Comparison of ENCODE assay signal across 19 cellular contexts in genomic region chr16:69411064-69411985, GRCh38. TPM values are rescaled to one million over a fixed set of nuclear protein-coding genes. Genes with fewer than 3 reads are reported as not detected.
DNase-seq lines count a peak whose midpoint lies in the region; ATAC-seq and TF ChIP-seq lines count a peak whose summit lies in the region.
"Had no signal": no experiment of that assay in that cellular context is flagged by ENCODE, and none has a peak within 500 bp of the region (broad histone marks: within the 10 kb centered on the region; RNA-seq: fewer than 3 reads in every experiment).

No MANE protein-coding gene starts in this region.

- no peaks in the 10 kb centered on the region for H3K36me3 Mint-ChIP-seq in activated T-cell treated with anti-CD3 and anti-CD28 coated beads, Interleukin-2, amount 50 U/mL, for 24 hours (ENCODE audit: low read depth)
- peaks cover 2% of the 10 kb centered on the region for H3K36me3 Mint-ChIP-seq in activated naive CD8-positive, alpha-beta T cell treated with anti-CD3 and anti-CD28 coated beads, Interleukin-2, amount 10 ng/mL, durations not matched to agents 7 days and 5 days
- H3K36me3 Mint-ChIP-seq in stimulated activated effector memory CD8-positive, alpha-beta T cell treated with anti-CD3 and anti-CD28 coated beads, Interleukin-12 subunit alpha, Interleukin-12 subunit beta, amount 100 ng/mL, for 72 hours = no peaks in the 10 kb centered on the region
- H3K36me3 Mint-ChIP-seq: CD8-positive, alpha-beta memory T cell had no signal

- H3K27me3 ChIP-seq in PC-9 (ENCODE audit: insufficient read depth, low read depth) = no peaks in the 10 kb centered on the region
- H3K27me3 ChIP-seq: cardiac muscle cell, esophagus muscularis mucosa had no signal

- BruUV-seq in PC-9 (replicated peaks; lab: Mats Ljungman, UMichigan) = no TSS peak

- no peaks in the 10 kb centered on the region for H3K9me3 Mint-ChIP-seq in activated T-cell treated with anti-CD3 and anti-CD28 coated beads, Interleukin-2, amount 50 U/mL, for 24 hours
- H3K9me3 Mint-ChIP-seq in activated naive CD8-positive, alpha-beta T cell treated with anti-CD3 and anti-CD28 coated beads, Interleukin-2, amount 10 ng/mL, durations not matched to agents 7 days and 5 days = no peaks in the 10 kb centered on the region
- no peaks in the 10 kb centered on the region for H3K9me3 Mint-ChIP-seq in stimulated activated effector memory CD8-positive, alpha-beta T cell treated with anti-CD3 and anti-CD28 coated beads, Interleukin-12 subunit alpha, Interleukin-12 subunit beta, amount 100 ng/mL, for 72 hours
- H3K9me3 Mint-ChIP-seq: CD8-positive, alpha-beta memory T cell had no signal

- intact Hi-C loops in PC-9 (cut with micrococcal nuclease; ENCODE audit: unreplicated experiment) = no loop called here

- peak overlapping the region; percentile 37 for H3K27ac Mint-ChIP-seq in activated T-cell treated with anti-CD3 and anti-CD28 coated beads, Interleukin-2, amount 50 U/mL, for 24 hours
- peak overlapping the region; percentile 84 for H3K27ac Mint-ChIP-seq in activated naive CD8-positive, alpha-beta T cell treated with anti-CD3 and anti-CD28 coated beads, Interleukin-2, amount 10 ng/mL, durations not matched to agents 7 days and 5 days
- peak overlapping the region; percentile 69 for H3K27ac Mint-ChIP-seq in stimulated activated effector memory CD8-positive, alpha-beta T cell treated with anti-CD3 and anti-CD28 coated beads, Interleukin-12 subunit alpha, Interleukin-12 subunit beta, amount 100 ng/mL, for 72 hours

- no peaks in the 10 kb centered on the region for H3K27me3 Mint-ChIP-seq in activated T-cell treated with anti-CD3 and anti-CD28 coated beads, Interleukin-2, amount 50 U/mL, for 24 hours
- H3K27me3 Mint-ChIP-seq in activated naive CD8-positive, alpha-beta T cell treated with anti-CD3 and anti-CD28 coated beads, Interleukin-2, amount 10 ng/mL, durations not matched to agents 7 days and 5 days = no peaks in the 10 kb centered on the region

- no peaks in the 10 kb centered on the region; the same call in 1 of the 2 replicates for H3K9me3 ChIP-seq in PC-9 (ENCODE audit: insufficient read depth, low read depth)
- H3K9me3 ChIP-seq: esophagus muscularis mucosa had no signal

- H3K4me2 ChIP-seq in PC-9 = peak overlapping the region; percentile 24; the same call in 1 of the 2 replicates

- peak; percentile 22 for DNase-seq in activated T-cell treated with anti-CD3 and anti-CD28 coated beads, Interleukin-2, amount 50 U/mL, for 24 hours
- DNase-seq in activated T-cell treated with anti-CD3 and anti-CD28 coated beads for 4 hours (no peak), PC-9 (no peak), NCI-H510A treated with DMSO at 0.1 percent for 48 hours (lab: John Stamatoyannopoulos, UW) (no peak), NCI-H146 (lab: John Stamatoyannopoulos, UW) (no peak)
- DNase-seq in activated naive CD8-positive, alpha-beta T cell treated with anti-CD3 and anti-CD28 coated beads, Interleukin-2, amount 10 ng/mL, durations not matched to agents 7 days and 5 days = peak; percentile 36
- no peak for DNase-seq in stimulated activated effector memory CD8-positive, alpha-beta T cell treated with anti-CD3 and anti-CD28 coated beads, Interleukin-12 subunit alpha, Interleukin-12 subunit beta, amount 100 ng/mL, for 72 hours (ENCODE audit: low spot score in 2 of 2)
- DNase-seq: DMS79, MM.1S, NCI-H2029 treated with DMSO at 0.1 percent for 48 hours, SHP77 had no signal

- H3K4me3 Mint-ChIP-seq in activated T-cell treated with anti-CD3 and anti-CD28 coated beads, Interleukin-2, amount 50 U/mL, for 24 hours = no peak overlapping the region
- peak overlapping the region; percentile 68 for H3K4me3 Mint-ChIP-seq in activated naive CD8-positive, alpha-beta T cell treated with anti-CD3 and anti-CD28 coated beads, Interleukin-2, amount 10 ng/mL, durations not matched to agents 7 days and 5 days
- no peak overlapping the region for H3K4me3 Mint-ChIP-seq in stimulated activated effector memory CD8-positive, alpha-beta T cell treated with anti-CD3 and anti-CD28 coated beads, Interleukin-12 subunit alpha, Interleukin-12 subunit beta, amount 100 ng/mL, for 72 hours
- H3K4me3 Mint-ChIP-seq: CD8-positive, alpha-beta memory T cell had no signal

- H3K4me1 Mint-ChIP-seq in activated T-cell treated with anti-CD3 and anti-CD28 coated beads, Interleukin-2, amount 50 U/mL, for 24 hours (ENCODE audit: low read depth) = peaks cover 15% of the 10 kb centered on the region
- H3K4me1 Mint-ChIP-seq in activated naive CD8-positive, alpha-beta T cell treated with anti-CD3 and anti-CD28 coated beads, Interleukin-2, amount 10 ng/mL, durations not matched to agents 7 days and 5 days = peaks cover 15% of the 10 kb centered on the region
- H3K4me1 Mint-ChIP-seq in stimulated activated effector memory CD8-positive, alpha-beta T cell treated with anti-CD3 and anti-CD28 coated beads, Interleukin-12 subunit alpha, Interleukin-12 subunit beta, amount 100 ng/mL, for 72 hours = peaks cover 10% of the 10 kb centered on the region

- peak; percentile 82 for ATAC-seq in activated naive CD8-positive, alpha-beta T cell treated with anti-CD3 and anti-CD28 coated beads, Interleukin-2, amount 10 ng/mL, durations not matched to agents 7 days and 5 days (ENCODE audit: low read depth)
- peak; percentile 59 for ATAC-seq in stimulated activated effector memory CD8-positive, alpha-beta T cell treated with anti-CD3 and anti-CD28 coated beads, Interleukin-12 subunit alpha, Interleukin-12 subunit beta, amount 100 ng/mL, for 72 hours
- no peak for ATAC-seq in HG02610 (IDR thresholded peaks at IDR 0.05; ENCODE audit: unreplicated experiment)
- ATAC-seq: activated CD4-positive, CD25-positive, alpha-beta regulatory T cell treated with anti-CD3 and anti-CD28 coated beads, Interleukin-2, amount 50 U/mL, for 24 hours had no signal

- no peaks in the 10 kb centered on the region for H3K36me3 ChIP-seq in PC-9 (ENCODE audit: low read depth)
- H3K36me3 ChIP-seq: cardiac muscle cell, esophagus muscularis mucosa had no signal

- POLR2A ChIA-PET in PC-9 (lab: Charles Lee; ENCODE audit: unreplicated experiment) = no interaction called here
- POLR2A ChIA-PET in activated naive CD8-positive, alpha-beta T cell treated with anti-CD3 and anti-CD28 coated beads, Interleukin-2, amount 10 ng/mL, durations not matched to agents 7 days and 5 days (lab: Charles Lee) = interaction anchor here (0.6 kb wide), 1 partner anchor 60 kb away, joined by 3 read pairs; no protein-coding TSS in a partner anchor

- peaks cover 36% of the 10 kb centered on the region for H3F3A ChIP-seq in PC-9 (ENCODE audit: insufficient read depth, low read depth)

- H4K20me1 ChIP-seq in PC-9 (ENCODE audit: insufficient read depth) = no peaks in the 10 kb centered on the region

- H3K4me1 ChIP-seq in PC-9 (replicated peaks; ENCODE audit: insufficient read depth) = peaks cover 47% of the 10 kb centered on the region

- peak overlapping the region; percentile 81 for H3K27ac ChIP-seq in PC-9
- H3K27ac ChIP-seq: cardiac muscle cell had no signal

- no peaks in the 10 kb centered on the region for H3K9me2 ChIP-seq in PC-9 (ENCODE audit: insufficient read depth)

- H3K4me3 ChIP-seq in PC-9 = no peak overlapping the region
- H3K4me3 ChIP-seq: cardiac muscle cell, esophagus muscularis mucosa had no signal

- H2AFZ ChIP-seq in PC-9 = no peak overlapping the region

- no peaks in the 10 kb centered on the region for H3K79me2 ChIP-seq in PC-9 (ENCODE audit: low read depth)

- no peak for TF ChIP-seq CTCF in PC-9 (conservative IDR thresholded peaks at IDR 0.05)

- CTCF ChIA-PET in PC-9 (lab: Charles Lee) = no interaction called here

RNA-seq across cellular contexts. Expression of gene CYB5B, which starts 13.1 kb away (rescaled TPM):
- 29.3 and 29.8 TPM in 2 replicates for total RNA-seq in PC-9 (2021)
- 100 to 1,000 TPM; 125 to 131 TPM for total RNA-seq in activated naive CD8-positive, alpha-beta T cell treated with anti-CD3 and anti-CD28 coated beads, Interleukin-2, amount 10 ng/mL, durations not matched to agents 7 days and 5 days

RNA-seq across cellular contexts. Expression of gene TERF2, which starts 25.5 kb away (rescaled TPM):
- total RNA-seq in PC-9 (2021) = 20.1 and 27.9 TPM in 2 replicates
- 10 to 100 TPM; 50.8 to 52.7 TPM for total RNA-seq in activated naive CD8-positive, alpha-beta T cell treated with anti-CD3 and anti-CD28 coated beads, Interleukin-2, amount 10 ng/mL, durations not matched to agents 7 days and 5 days

RNA-seq across cellular contexts. Expression of gene TMED6, which starts 59.7 kb away (rescaled TPM):
- total RNA-seq in PC-9 (2021) = 0.59 TPM in 1 of 2 replicates, not detected in the other
- 1 to 10 TPM; 2.1 to 2.2 TPM for total RNA-seq in activated naive CD8-positive, alpha-beta T cell treated with anti-CD3 and anti-CD28 coated beads, Interleukin-2, amount 10 ng/mL, durations not matched to agents 7 days and 5 days
- total RNA-seq: esophagus muscularis mucosa, glomerular endothelial cell, H4, omental fat pad had no signal

Comparison
In these comparisons a context has a peak if more than half of its experiments do, and no peak if none do; other contexts are left out.
1. DNase-seq: peak in activated T-cell treated with anti-CD3 and anti-CD28 coated beads, Interleukin-2, amount 50 U/mL, for 24 hours (single experiment) and activated naive CD8-positive, alpha-beta T cell treated with anti-CD3 and anti-CD28 coated beads, Interleukin-2, amount 10 ng/mL, durations not matched to agents 7 days and 5 days (single experiment); none in activated T-cell treated with anti-CD3 and anti-CD28 coated beads for 4 hours (single experiment), PC-9 (0 of 2), stimulated activated effector memory CD8-positive, alpha-beta T cell treated with anti-CD3 and anti-CD28 coated beads, Interleukin-12 subunit alpha, Interleukin-12 subunit beta, amount 100 ng/mL, for 72 hours (0 of 2), NCI-H510A treated with DMSO at 0.1 percent for 48 hours (single experiment) and NCI-H146 (single experiment).
2. Peak in every context shown above with its lines, with median percentiles within 50 percentile points of each other: H3K27ac Mint-ChIP-seq.